In genomic region chr3:30699927-30700326, GRCh38 we compare ENCODE assay signal across 7 cellular contexts.
"Had no signal": no experiment of that assay in that cellular context is flagged by ENCODE, and none has a peak within 500 bp of the region (broad histone marks: within the 10 kb centered on the region; RNA-seq: fewer than 3 reads in every experiment).

No MANE protein-coding gene starts in this region.

- H3K27ac Mint-ChIP-seq: GM23338, HFFc6 had no signal

- H3K4me3 Mint-ChIP-seq: GM23338, HFFc6 had no signal

- ATAC-seq: GM23338, HCT116, K562 had no signal

- FAIRE-seq: H1, K562 had no signal

- DNase-seq: H7, HFFc6, IMR-90 had no signal
